1 cellular context compared by ENCODE assay signal in the genomic region with DNA sequence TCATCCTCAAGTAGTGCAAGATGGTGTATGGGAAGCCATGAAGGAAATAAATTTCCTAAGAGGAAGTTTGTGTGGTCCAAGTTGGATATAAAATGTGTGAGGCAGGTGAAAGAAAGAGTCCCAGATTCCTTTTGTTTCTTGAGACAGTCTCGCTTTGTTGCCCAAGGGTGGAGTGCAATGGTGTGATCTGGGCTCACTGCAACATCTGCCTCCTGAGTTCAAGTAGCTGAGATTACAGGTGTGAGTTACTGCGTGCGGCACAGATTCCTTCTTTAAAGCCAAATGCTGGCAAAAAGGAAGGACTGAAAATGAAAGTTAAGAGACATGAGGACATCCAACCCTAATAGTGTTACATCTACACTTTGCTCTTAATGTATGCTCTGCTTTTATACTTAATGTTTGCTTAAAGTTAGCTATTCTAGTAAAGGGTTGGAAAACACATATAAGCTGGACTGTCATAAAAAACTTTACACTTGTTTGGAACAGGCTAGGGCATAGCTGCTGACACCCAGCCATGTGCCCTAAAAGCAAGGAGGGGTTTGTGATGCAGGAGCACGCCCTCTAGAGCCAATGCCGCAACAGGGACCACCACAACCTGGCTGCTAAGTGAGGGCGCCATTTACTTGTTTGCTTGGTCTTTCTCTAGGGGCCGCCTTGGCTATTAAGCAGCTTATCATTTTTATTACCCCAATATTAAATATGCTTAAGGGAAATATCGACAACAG.
TF ChIP-seq lines count a peak whose summit lies in the region.

No MANE protein-coding gene starts in this region.

TF ChIP-seq in HCT116, 20 proteins besides CTCF, POLR2A, EP300 and RAD21:
- no peak for TF ChIP-seq FOSL1 (IDR thresholded peaks at IDR 0.05; ENCODE audit: low read depth)
- no peak for TF ChIP-seq TCF7L2 (IDR thresholded peaks at IDR 0.05; ENCODE audit: borderline replicate concordance, extremely low read depth, insufficient read depth, insufficient read length)
- TF ChIP-seq YY1 (IDR thresholded peaks at IDR 0.05; ENCODE audit: extremely low read depth, insufficient replicate concordance, low read depth, low read length): no peak
- TF ChIP-seq, protein P1, sequence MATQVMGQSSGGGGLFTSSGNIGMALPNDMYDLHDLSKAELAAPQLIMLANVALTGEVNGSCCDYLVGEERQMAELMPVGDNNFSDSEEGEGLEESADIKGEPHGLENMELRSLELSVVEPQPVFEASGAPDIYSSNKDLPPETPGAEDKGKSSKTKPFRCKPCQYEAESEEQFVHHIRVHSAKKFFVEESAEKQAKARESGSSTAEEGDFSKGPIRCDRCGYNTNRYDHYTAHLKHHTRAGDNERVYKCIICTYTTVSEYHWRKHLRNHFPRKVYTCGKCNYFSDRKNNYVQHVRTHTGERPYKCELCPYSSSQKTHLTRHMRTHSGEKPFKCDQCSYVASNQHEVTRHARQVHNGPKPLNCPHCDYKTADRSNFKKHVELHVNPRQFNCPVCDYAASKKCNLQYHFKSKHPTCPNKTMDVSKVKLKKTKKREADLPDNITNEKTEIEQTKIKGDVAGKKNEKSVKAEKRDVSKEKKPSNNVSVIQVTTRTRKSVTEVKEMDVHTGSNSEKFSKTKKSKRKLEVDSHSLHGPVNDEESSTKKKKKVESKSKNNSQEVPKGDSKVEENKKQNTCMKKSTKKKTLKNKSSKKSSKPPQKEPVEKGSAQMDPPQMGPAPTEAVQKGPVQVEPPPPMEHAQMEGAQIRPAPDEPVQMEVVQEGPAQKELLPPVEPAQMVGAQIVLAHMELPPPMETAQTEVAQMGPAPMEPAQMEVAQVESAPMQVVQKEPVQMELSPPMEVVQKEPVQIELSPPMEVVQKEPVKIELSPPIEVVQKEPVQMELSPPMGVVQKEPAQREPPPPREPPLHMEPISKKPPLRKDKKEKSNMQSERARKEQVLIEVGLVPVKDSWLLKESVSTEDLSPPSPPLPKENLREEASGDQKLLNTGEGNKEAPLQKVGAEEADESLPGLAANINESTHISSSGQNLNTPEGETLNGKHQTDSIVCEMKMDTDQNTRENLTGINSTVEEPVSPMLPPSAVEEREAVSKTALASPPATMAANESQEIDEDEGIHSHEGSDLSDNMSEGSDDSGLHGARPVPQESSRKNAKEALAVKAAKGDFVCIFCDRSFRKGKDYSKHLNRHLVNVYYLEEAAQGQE (IDR thresholded peaks at IDR 0.05; ENCODE audit: low read depth): no peak
